In genomic region chr1:181112071-181112929, GRCh38 we compare ENCODE assay signal across 1 cellular context.
A peak's percentile ranks its signal among the peaks of the same experiment; 100 is the strongest.
TF ChIP-seq lines count a peak whose summit lies in the region.

No MANE protein-coding gene starts in this region.

TF ChIP-seq in HepG2, 621 proteins besides CTCF, POLR2A, EP300 and RAD21 (continued from another document and continues in another):
- TF ChIP-seq HIC2 (CRISPR knock-in tag; IDR thresholded peaks at IDR 0.05; ENCODE audit: low read depth) (peak; percentile 67; the same call in 1 of the 2 replicates), RORA (CRISPR knock-in tag; IDR thresholded peaks at IDR 0.05) (no peak), NFE2L1 (CRISPR knock-in tag; IDR thresholded peaks at IDR 0.05; ENCODE audit: borderline replicate concordance) (peak; percentile 98), SMYD3 (CRISPR knock-in tag; IDR thresholded peaks at IDR 0.05) (no peak), ETV5 (CRISPR knock-in tag; IDR thresholded peaks at IDR 0.05; ENCODE audit: borderline replicate concordance) (peak; percentile 75), ZNF407 (CRISPR knock-in tag; IDR thresholded peaks at IDR 0.05; ENCODE audit: not compliant biosample characterization) (peak; percentile 65), ELF3 (CRISPR knock-in tag; IDR thresholded peaks at IDR 0.05) (peak; percentile 90), ZNF318 (CRISPR knock-in tag; IDR thresholded peaks at IDR 0.05) (peak; percentile 82; the same call in 1 of the 2 replicates), ARNT (IDR thresholded peaks at IDR 0.05) (no peak), BCL3 (CRISPR knock-in tag; IDR thresholded peaks at IDR 0.05) (peak; percentile 81), MTA1 (CRISPR knock-in tag; IDR thresholded peaks at IDR 0.05; ENCODE audit: borderline replicate concordance) (peak; percentile 83; the same call in 1 of the 2 replicates), SNRNP70 (IDR thresholded peaks at IDR 0.05; ENCODE audit: low read depth, low read length) (no peak), EHMT2 (IDR thresholded peaks at IDR 0.05; ENCODE audit: borderline replicate concordance, low read depth, low read length) (no peak; the same call in 1 of the 2 replicates), SOX13 (IDR thresholded peaks at IDR 0.05) (0 out of 2 replicates have a peak, but pooled peaks have one; percentile 72), SOX13 (CRISPR knock-in tag; conservative IDR thresholded peaks at IDR 0.05 in 1 of 2, IDR thresholded peaks at IDR 0.05 in 1 of 2) (peak in 1 of 2 experiments; percentile 95; a peak in 2 of 4 replicates), ARID3A (IDR thresholded peaks at IDR 0.05; ENCODE audit: low read depth, low read length) (peak; percentile 75), GTF3A (CRISPR knock-in tag; conservative IDR thresholded peaks at IDR 0.05) (no peak), ZNF17 (CRISPR knock-in tag; IDR thresholded peaks at IDR 0.05) (0 out of 2 replicates have a peak, but pooled peaks have one; percentile 55), KDM4B (CRISPR knock-in tag; IDR thresholded peaks at IDR 0.05) (peak; percentile 96), ZNF362 (CRISPR knock-in tag; IDR thresholded peaks at IDR 0.05; ENCODE audit: borderline replicate concordance) (peak; percentile 22; the same call in 1 of the 2 replicates), EED (CRISPR knock-in tag; IDR thresholded peaks at IDR 0.05) (peak; percentile 68; the same call in 1 of the 2 replicates), HNF1A (IDR thresholded peaks at IDR 0.05; ENCODE audit: low read depth) (peak; percentile 39; the same call in 1 of the 2 replicates), HNF1A (CRISPR knock-in tag; IDR thresholded peaks at IDR 0.05; ENCODE audit: borderline replicate concordance) (peak; percentile 76; the same call in 1 of the 2 replicates)
